ENCODE assay signal across 8 cellular contexts in the genomic region with DNA sequence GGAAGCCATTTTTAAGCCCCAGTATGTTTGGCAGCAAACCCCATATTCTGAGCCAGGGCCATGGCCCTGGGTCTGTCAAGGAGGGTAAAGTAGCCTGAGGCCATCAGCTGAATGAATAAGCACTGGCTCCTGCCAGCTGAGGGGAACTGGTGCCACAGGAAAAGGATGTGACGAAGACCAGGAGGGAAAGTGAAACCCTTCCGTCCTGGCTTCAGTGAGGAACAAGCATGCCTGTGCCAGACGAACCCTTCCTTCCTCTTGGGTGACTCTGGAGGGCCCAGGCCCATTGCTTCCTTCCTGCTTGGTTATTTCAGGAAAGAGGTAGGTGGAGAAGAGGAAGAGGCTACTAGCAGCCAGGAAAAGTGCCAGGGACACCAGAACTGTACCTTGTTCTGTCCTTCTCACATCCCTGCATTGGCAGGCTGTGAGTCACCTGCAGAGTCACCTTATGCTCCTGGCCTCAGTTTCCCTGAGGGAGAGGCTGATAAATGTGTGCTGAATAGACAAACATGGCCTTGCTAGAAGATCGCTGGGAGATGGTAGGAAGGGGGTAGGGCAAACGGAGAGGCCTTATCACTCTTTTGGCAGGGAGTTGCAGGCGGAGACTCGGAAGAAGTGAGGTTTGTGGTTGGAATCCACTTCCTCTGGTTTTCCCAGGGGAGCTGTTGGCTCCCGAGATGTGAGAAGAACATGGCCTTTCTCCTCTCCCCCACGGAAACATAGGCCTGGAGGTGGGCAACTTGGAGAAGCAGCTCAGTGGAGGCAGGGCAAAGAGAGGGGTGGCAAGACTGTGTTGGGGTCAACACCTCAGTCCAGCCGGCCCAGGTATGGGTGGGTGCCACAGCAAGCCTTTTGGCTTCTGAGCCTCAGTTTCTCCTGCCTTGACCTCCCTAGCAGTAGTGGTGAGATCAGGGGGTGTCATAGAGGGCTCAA. TPM values are rescaled to one million over a fixed set of nuclear protein-coding genes. Genes with fewer than 3 reads are reported as not detected.
DNase-seq lines count a peak whose midpoint lies in the region; ATAC-seq and TF ChIP-seq lines count a peak whose summit lies in the region.

No MANE protein-coding gene starts in this region.

- peaks cover 92 to 98% (median 95%) of the 10 kb centered on the region in 10 experiments for H3K4me1 ChIP-seq in BLaER1 treated with 17β-estradiol and CSF1 and Interleukin-3, amounts not matched to agents 10 nM and 100 nM
- peaks cover 68% of the 10 kb centered on the region for H3K4me1 ChIP-seq in Loucy (ENCODE audit: insufficient read depth, low read length, poor library complexity, severe bottlenecking)
- peaks cover 19% of the 10 kb centered on the region for H3K4me1 ChIP-seq in colonic mucosa

- ATAC-seq in GM21360 (IDR thresholded peaks at IDR 0.05; ENCODE audit: unreplicated experiment), result peak; percentile 58

- H3K27ac ChIP-seq in BLaER1 treated with 17β-estradiol and CSF1 and Interleukin-3, amounts not matched to agents 10 nM and 100 nM, result peak overlapping the region; percentile 44 to 96 (median 86); a peak in 21 of 22 replicates
- H3K27ac ChIP-seq in colonic mucosa, result peak overlapping the region; percentile 66

- H3K9me3 ChIP-seq in BLaER1 treated with 17β-estradiol and CSF1 and Interleukin-3, amounts not matched to agents 10 nM and 100 nM (replicated peaks in 1 of 11), result no peaks in the 10 kb centered on the region
- H3K9me3 ChIP-seq in Loucy (ENCODE audit: insufficient read depth, low read depth, low read length) (no peaks in the 10 kb centered on the region), colonic mucosa (no peaks in the 10 kb centered on the region)

- peak overlapping the region; percentile 91 to 99 (median 97) for H3K4me2 ChIP-seq in BLaER1 treated with 17β-estradiol and CSF1 and Interleukin-3, amounts not matched to agents 10 nM and 100 nM
- H3K4me2 ChIP-seq in Loucy (ENCODE audit: low read depth, low read length, poor library complexity, severe bottlenecking), result peak overlapping the region; percentile 83

- H3K36me3 ChIP-seq in BLaER1 treated with 17β-estradiol and CSF1 and Interleukin-3, amounts not matched to agents 10 nM and 100 nM, result peaks cover 10 to 54% (median 44%) of the 10 kb centered on the region in 11 experiments; a peak in 19 of 22 replicates
- H3K36me3 ChIP-seq in Loucy (ENCODE audit: insufficient read depth, low read length) (peaks cover 11% of the 10 kb centered on the region; the same call in 1 of the 2 replicates), colonic mucosa (no peaks in the 10 kb centered on the region)

- TF ChIP-seq CTCF in Loucy (conservative IDR thresholded peaks at IDR 0.05; ENCODE audit: low read length), result no peak
- TF ChIP-seq CTCF in colonic mucosa (IDR thresholded peaks at IDR 0.05), result no peak

- peak; percentile 75 for DNase-seq in activated CD4-positive, alpha-beta T cell treated with anti-CD3 and anti-CD28 coated beads for 48 hours
- DNase-seq in colonic mucosa (peak; percentile 60), midbrain (lab: John Stamatoyannopoulos, UW) (peak; percentile 47), NCI-H187 (lab: John Stamatoyannopoulos, UW) (no peak)
- peak; percentile 39 to 43 for DNase-seq in stimulated activated CD8-positive, alpha-beta memory T cell treated with anti-CD3 and anti-CD28 coated beads, Interleukin-4, amount 100 ng/mL, for 1 hour (ENCODE audit: low read depth in 2 of 2, low spot score in 1 of 2)

- H3F3A ChIP-seq in Loucy (ENCODE audit: low read depth), result peaks cover 18% of the 10 kb centered on the region

- intact Hi-C loops in colonic mucosa (cut with DNase I), result no loop called here

- peak overlapping the region; percentile 23 to 59 (median 56); a peak in 19 of 20 replicates for H3K4me3 ChIP-seq in BLaER1 treated with 17β-estradiol and CSF1 and Interleukin-3, amounts not matched to agents 10 nM and 100 nM
- peak overlapping the region; percentile 70 for H3K4me3 ChIP-seq in Loucy (ENCODE audit: low read length, poor library complexity, severe bottlenecking)
- no peak overlapping the region for H3K4me3 ChIP-seq in colonic mucosa

- H3K27me3 ChIP-seq in BLaER1 treated with 17β-estradiol and CSF1 and Interleukin-3, amounts not matched to agents 10 nM and 100 nM, result no peaks in the 10 kb centered on the region
- H3K27me3 ChIP-seq in Loucy (ENCODE audit: insufficient read depth, low read length, poor library complexity, severe bottlenecking) (no peaks in the 10 kb centered on the region), colonic mucosa (no peaks in the 10 kb centered on the region)

- H4K20me1 ChIP-seq in BLaER1 treated with 17β-estradiol and CSF1 and Interleukin-3, amounts not matched to agents 10 nM and 100 nM, result peaks cover 0 to 72% (median 0%) of the 10 kb centered on the region in 11 experiments; a peak in 3 of 22 replicates
- no peaks in the 10 kb centered on the region for H4K20me1 ChIP-seq in Loucy (ENCODE audit: insufficient read depth, low read length, poor library complexity, severe bottlenecking)

- H3K9ac ChIP-seq in BLaER1 treated with 17β-estradiol and CSF1 and Interleukin-3, amounts not matched to agents 10 nM and 100 nM, result peak overlapping the region; percentile 39 to 81 (median 71); a peak in 21 of 22 replicates
- H3K9ac ChIP-seq in Loucy (ENCODE audit: low read depth, low read length, poor library complexity, severe bottlenecking) (peak overlapping the region; percentile 77), colonic mucosa (ENCODE audit: low read depth in 2 of 2, low read length in 2 of 2) (peak overlapping the region; percentile 44 to 59)

- no peaks in the 10 kb centered on the region for H3K9me2 ChIP-seq in Loucy (replicated peaks; ENCODE audit: low read depth, low read length)

- no peak overlapping the region for H2AFZ ChIP-seq in Loucy (ENCODE audit: low read length)

- peaks cover 67% of the 10 kb centered on the region for H3K79me2 ChIP-seq in Loucy (ENCODE audit: insufficient read depth, low read length)

RNA-seq across cellular contexts. Expression of gene COX4I2, which starts 37.4 kb away (rescaled TPM):
- under 1 TPM in 1 of 2 donors, not detected in 1; 0.52 TPM for total RNA-seq in colonic mucosa

RNA-seq across cellular contexts. Expression of gene BCL2L1, which starts 47.5 kb away (rescaled TPM):
- total RNA-seq in colonic mucosa, result 10 to 100 TPM; 55.9 to 59.4 TPM

Comparison
In these comparisons a context has a peak if more than half of its experiments do, and no peak if none do; other contexts are left out.
1. DNase-seq: peak in activated CD4-positive, alpha-beta T cell treated with anti-CD3 and anti-CD28 coated beads for 48 hours (single experiment), colonic mucosa (single experiment), midbrain (single experiment) and stimulated activated CD8-positive, alpha-beta memory T cell treated with anti-CD3 and anti-CD28 coated beads, Interleukin-4, amount 100 ng/mL, for 1 hour (2 of 2); none in NCI-H187 (0 of 2).
2. Peak in every context shown above with its lines, with median percentiles within 50 percentile points of each other: H3K9ac ChIP-seq.